ENCODE assay signal across 24 cellular contexts in the genomic region with DNA sequence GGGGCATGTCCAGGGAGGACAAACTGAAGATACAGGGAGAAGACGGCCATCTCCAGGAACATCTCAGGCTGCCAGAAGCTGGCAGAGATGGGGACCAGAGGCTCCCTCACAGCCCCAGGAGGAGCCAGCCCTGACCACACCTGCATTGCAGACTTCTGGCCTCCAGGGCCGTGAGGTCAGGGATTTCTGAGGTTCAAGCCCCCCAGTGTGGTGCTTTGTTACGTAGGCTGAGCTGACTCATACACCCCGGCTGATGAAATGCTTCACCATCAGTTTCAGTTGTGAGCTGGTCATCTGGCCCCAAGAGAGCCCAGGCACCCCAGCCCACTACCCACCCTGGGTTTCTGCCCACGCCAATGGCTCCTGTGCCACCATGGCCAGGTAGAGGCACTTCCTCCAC.
DNase-seq lines count a peak whose midpoint lies in the region; ATAC-seq, FAIRE-seq and TF ChIP-seq lines count a peak whose summit lies in the region.
"Had no signal": no experiment of that assay in that cellular context is flagged by ENCODE, and none has a peak within 500 bp of the region (broad histone marks: within the 10 kb centered on the region; RNA-seq: fewer than 3 reads in every experiment).

No MANE protein-coding gene starts in this region.

- H3K79me1 ChIP-seq in IMR-90 (ENCODE audit: low read depth in 1 of 2, low read length in 2 of 2): no peaks in the 10 kb centered on the region

- H3K4ac ChIP-seq in IMR-90 (ENCODE audit: low read depth, low read length): no peak overlapping the region

- no peak overlapping the region for H4K8ac ChIP-seq in IMR-90 (ENCODE audit: low read depth in 2 of 2, low read length in 2 of 2)

- TF ChIP-seq EP300 in GM12878 (IDR thresholded peaks at IDR 0.05; ENCODE audit: borderline replicate concordance in 1 of 2, control insufficient read depth in 1 of 2, low read depth in 2 of 2, low read length in 2 of 2): no peak
- TF ChIP-seq EP300 in neural cell (conservative IDR thresholded peaks at IDR 0.05; ENCODE audit: poor library complexity, severe bottlenecking): no peak

- SMC1A ChIA-PET in GM12878 (lab: Charles Lee; ENCODE audit: uncharacterized antibody, unreplicated experiment): interaction anchor here (1.7 kb wide), 1 partner anchor 325 kb away, joined by 4 read pairs; no protein-coding TSS in a partner anchor

- 100% methylated on average over 3 of the region's 5 CpGs; no CpG with 5 or more reads in 1 of the 2 experiments for WGBS in IMR-90 (ENCODE audit: extremely low coverage in 2 of 2, insufficient read length in 1 of 2), 2 experiments
- 58% methylated on average over 5 of the region's 5 CpGs for WGBS in GM12878 (ENCODE audit: insufficient coverage, insufficient replicate concordance, low lambda C conversion rate, missing lambda C conversion rate)

- in situ Hi-C loops in IMR-90 (cut with MboI; ENCODE audit: low sequenced_read_pairs) (loop anchor here (10.0 kb wide), 1 partner anchor 324 kb away; no protein-coding TSS in a partner anchor), GM12878 (cut with MboI) (no loop called here)

- H3K9me2 ChIP-seq in neural cell (ENCODE audit: insufficient read depth, low read length): no peaks in the 10 kb centered on the region

- 0 out of 2 replicates have a peak overlapping the region, but pooled peaks have one; percentile 29 for H3K14ac ChIP-seq in IMR-90 (replicated peaks; ENCODE audit: low read depth, low read length)

- H2BK5ac ChIP-seq in IMR-90 (ENCODE audit: low read depth, low read length, poor library complexity, severe bottlenecking): no peak overlapping the region

- H3F3A ChIP-seq in neural cell (ENCODE audit: insufficient read depth, low read length, poor library complexity, severe bottlenecking): peaks cover 4% of the 10 kb centered on the region

- H3K9ac ChIP-seq in IMR-90 (ENCODE audit: low read depth, low read length) (no peak overlapping the region), GM12878 (ENCODE audit: control insufficient read depth, insufficient read depth, low read length) (no peak overlapping the region), neural cell (ENCODE audit: low read length) (peak overlapping the region; percentile 79)
- H3K9ac ChIP-seq: GM23248, KMS-11 had no signal

- no peaks in the 10 kb centered on the region for H3K27me3 Mint-ChIP-seq in Caco-2 (ENCODE audit: insufficient read depth, unreplicated experiment)

- H2BK15ac ChIP-seq in IMR-90 (ENCODE audit: low read depth, low read length): no peak overlapping the region

- intact Hi-C loops in Caco-2 (cut with micrococcal nuclease; ENCODE audit: unreplicated experiment) (no loop called here), IMR-90 (cut with micrococcal nuclease) (no loop called here), GM12878 (cut with micrococcal nuclease; ENCODE audit: unreplicated experiment) (no loop called here)

- H3K4me1 Mint-ChIP-seq in Caco-2 (ENCODE audit: low read depth, unreplicated experiment): no peaks in the 10 kb centered on the region
- H3K4me1 Mint-ChIP-seq: CD14-positive monocyte had no signal

- no peak overlapping the region for H3K23ac ChIP-seq in IMR-90 (ENCODE audit: low read depth, low read length)

- H4K20me1 ChIP-seq in IMR-90 (ENCODE audit: insufficient read depth, low read length) (no peaks in the 10 kb centered on the region), GM12878 (ENCODE audit: control insufficient read depth, insufficient read depth) (no peaks in the 10 kb centered on the region; the same call in 1 of the 2 replicates), neural cell (ENCODE audit: insufficient read depth) (no peaks in the 10 kb centered on the region)

- H3K18ac ChIP-seq in IMR-90 (ENCODE audit: low read depth, low read length): 0 out of 2 replicates have a peak overlapping the region, but pooled peaks have one; percentile 65

- H3K9me3 ChIP-seq in Caco-2 (peaks cover 10% of the 10 kb centered on the region), IMR-90 (ENCODE audit: control insufficient read depth, insufficient read depth, low read length) (peaks cover 10% of the 10 kb centered on the region), GM12878 (replicated peaks; ENCODE audit: control insufficient read depth, insufficient read depth, low read length) (peaks cover 4% of the 10 kb centered on the region; the same call in 1 of the 3 replicates), neural cell (ENCODE audit: low read length) (no peaks in the 10 kb centered on the region)

- no peak for TF ChIP-seq RAD21 in IMR-90 (IDR thresholded peaks at IDR 0.05; ENCODE audit: low read length)
- no peak for TF ChIP-seq RAD21 in GM12878 (IDR thresholded peaks at IDR 0.05; ENCODE audit: insufficient read depth, low read depth, low read length)
- TF ChIP-seq RAD21 in neural cell (conservative IDR thresholded peaks at IDR 0.05): no peak

- H2AK9ac ChIP-seq in IMR-90 (replicated peaks; ENCODE audit: low read depth, low read length, poor library complexity): no peak overlapping the region

- peaks cover 32% of the 10 kb centered on the region for H3K4me1 ChIP-seq in Caco-2
- peaks cover 13% of the 10 kb centered on the region for H3K4me1 ChIP-seq in IMR-90 (ENCODE audit: control insufficient read depth, insufficient read depth, low read length)
- H3K4me1 ChIP-seq in GM12878 (ENCODE audit: control insufficient read depth, insufficient read depth, low read length): peaks cover 12% of the 10 kb centered on the region

- POLR2A ChIA-PET in Caco-2 (lab: Charles Lee): interaction anchor here (0.6 to 2.6 kb wide), 3 partner anchors 12 to 23 kb away, joined by 3 to 11 read pairs (median 3); no protein-coding TSS in a partner anchor
- POLR2A ChIA-PET in IMR-90 (lab: Charles Lee; ENCODE audit: unreplicated experiment): no interaction called here
- POLR2A ChIA-PET in GM12878 (lab: Charles Lee): interaction anchor here (1.3 kb wide), 1 partner anchor 33 kb away, joined by 3 read pairs; no protein-coding TSS in a partner anchor

- H3K27ac Mint-ChIP-seq in Caco-2 (ENCODE audit: unreplicated experiment): peak overlapping the region; percentile 72

- H3K9me3 Mint-ChIP-seq in Caco-2 (ENCODE audit: unreplicated experiment): peaks cover 9% of the 10 kb centered on the region

- H3K36me3 ChIP-seq in Caco-2 (ENCODE audit: control insufficient read depth, insufficient read depth, low read length) (no peaks in the 10 kb centered on the region), IMR-90 (ENCODE audit: control insufficient read depth, insufficient read depth, low read length) (no peaks in the 10 kb centered on the region), GM12878 (ENCODE audit: control insufficient read depth in 2 of 2, insufficient read depth in 2 of 2, low read length in 1 of 2) (no peaks in the 10 kb centered on the region), neural cell (ENCODE audit: insufficient read depth, low read length) (no peaks in the 10 kb centered on the region)

- dilution Hi-C loops in IMR-90 (cut with HindIII; ENCODE audit: low sequenced_read_pairs, unreplicated experiment): no loop called here

- H3K4me2 ChIP-seq in IMR-90 (ENCODE audit: low read depth, low read length) (no peak overlapping the region), GM12878 (ENCODE audit: control insufficient read depth, insufficient read depth) (no peak overlapping the region), neural cell (ENCODE audit: low read length) (no peak overlapping the region)
- H3K4me2 ChIP-seq: KMS-11 had no signal

- H3K4me3 Mint-ChIP-seq in Caco-2 (ENCODE audit: unreplicated experiment): no peak overlapping the region
- H3K4me3 Mint-ChIP-seq: CD14-positive monocyte had no signal

- no peak for ATAC-seq in IMR-90 (ENCODE audit: low read depth)
- peak; percentile 9; the same call in 1 of the 3 replicates for ATAC-seq in GM12878
- ATAC-seq in HG02973 (IDR thresholded peaks at IDR 0.05; ENCODE audit: unreplicated experiment): no peak

- no peak for TF ChIP-seq CTCF in Caco-2 (IDR thresholded peaks at IDR 0.05; ENCODE audit: insufficient read depth in 1 of 2, low read depth in 1 of 2, low read length in 1 of 2, severe bottlenecking in 1 of 2, unreplicated experiment in 1 of 2)
- TF ChIP-seq CTCF in IMR-90 (conservative IDR thresholded peaks at IDR 0.05; ENCODE audit: low read depth, low read length): no peak
- TF ChIP-seq CTCF in GM12878 (IDR thresholded peaks at IDR 0.05 in 2 of 3, conservative IDR thresholded peaks at IDR 0.05 in 1 of 3; ENCODE audit: control insufficient read depth in 2 of 3, extremely low read depth in 1 of 3, insufficient read depth in 1 of 3, low read depth in 3 of 3, low read length in 3 of 3): no peak
- no peak for TF ChIP-seq CTCF in neural cell (IDR thresholded peaks at IDR 0.05; ENCODE audit: poor library complexity, severe bottlenecking)

- RAD21 ChIA-PET in GM12878 (lab: Charles Lee; ENCODE audit: unreplicated experiment): no interaction called here

- H2BK20ac ChIP-seq in IMR-90 (ENCODE audit: low read depth, low read length): no peak overlapping the region

- DNase-seq in Caco-2: no peak
- DNase-seq in IMR-90: no peak
- no peak for DNase-seq in GM12878 (ENCODE audit: low read depth, low spot score)
- no peak for DNase-seq in T-helper 1 cell
- no peak for DNase-seq in iPS-NIHi11 (ENCODE audit: low spot score)
- no peak for DNase-seq in NK-92 (lab: John Stamatoyannopoulos, UW; ENCODE audit: unreplicated experiment)
- DNase-seq: ACHN, DMS 273 treated with DMSO at 0.1 percent for 48 hours, GF-D8, HCEC 1CT, MV-4-11, NCI-H1417, NCI-H187, NCI-H2107, NCI-H510A, NCI-H748 treated with DMSO at 0.1 percent for 48 hours, OCI-M1, SIG-M5 had no signal

- no peak overlapping the region for H3K56ac ChIP-seq in IMR-90 (ENCODE audit: extremely low read depth, insufficient read depth, low read length)

- CTCF ChIA-PET in Caco-2 (lab: Charles Lee): interaction anchor here (0.7 to 0.8 kb wide), 2 partner anchors 13 to 23 kb away, joined by 3 to 4 read pairs; no protein-coding TSS in a partner anchor
- CTCF ChIA-PET in IMR-90 (lab: Yijun Ruan, JAX): no interaction called here
- CTCF ChIA-PET in GM12878 (lab: Yijun Ruan, JAX): no interaction called here

- H3K79me2 ChIP-seq in GM12878 (ENCODE audit: control insufficient read depth, insufficient read depth, low read length) (no peaks in the 10 kb centered on the region), neural cell (replicated peaks; ENCODE audit: insufficient read depth, low read length) (no peaks in the 10 kb centered on the region)

- no peak overlapping the region; the same call in 1 of the 2 replicates for H2BK120ac ChIP-seq in IMR-90 (ENCODE audit: low read depth, low read length)

- no peaks in the 10 kb centered on the region for H3K27me3 ChIP-seq in Caco-2 (replicated peaks; ENCODE audit: control insufficient read depth, insufficient read depth, low read length)
- peaks cover 10% of the 10 kb centered on the region for H3K27me3 ChIP-seq in IMR-90 (ENCODE audit: control insufficient read depth, insufficient read depth, low read length)
- no peaks in the 10 kb centered on the region for H3K27me3 ChIP-seq in GM12878 (replicated peaks in 1 of 2; ENCODE audit: control insufficient read depth in 2 of 2, insufficient read depth in 2 of 2, low read length in 1 of 2)
- H3K27me3 ChIP-seq in neural cell (ENCODE audit: insufficient read depth, low read depth, low read length): no peaks in the 10 kb centered on the region

- H2AFZ ChIP-seq in IMR-90 (replicated peaks; ENCODE audit: low read length, poor library complexity): no peak overlapping the region
- no peak overlapping the region for H2AFZ ChIP-seq in GM12878 (ENCODE audit: control insufficient read depth, low read depth, low read length)
- no peak overlapping the region for H2AFZ ChIP-seq in neural cell (ENCODE audit: low read depth, low read length)

- TF ChIP-seq POLR2A in IMR-90 (IDR thresholded peaks at IDR 0.05; ENCODE audit: low read depth, low read length) (no peak), GM12878 (IDR thresholded peaks at IDR 0.05; ENCODE audit: low read depth, low read length) (no peak)

- peaks cover 6% of the 10 kb centered on the region for H3K36me3 Mint-ChIP-seq in Caco-2 (ENCODE audit: insufficient read depth, unreplicated experiment)
- H3K36me3 Mint-ChIP-seq: CD14-positive monocyte had no signal

- peak overlapping the region; percentile 78 for H2AK5ac ChIP-seq in IMR-90 (ENCODE audit: low read depth, low read length)

- H3K27ac ChIP-seq in IMR-90 (ENCODE audit: insufficient read depth, low read length) (no peak overlapping the region; the same call in 1 of the 2 replicates), GM12878 (ENCODE audit: control insufficient read depth, insufficient read depth) (no peak overlapping the region), neural cell (ENCODE audit: low read length) (peak overlapping the region; percentile 98)
- H3K27ac ChIP-seq: KMS-11 had no signal

- H4K5ac ChIP-seq in IMR-90 (ENCODE audit: low read depth, low read length): peak overlapping the region; percentile 25; the same call in 1 of the 2 replicates

- H3K4me3 ChIP-seq in Caco-2 (ENCODE audit: low read depth, low read length) (no peak overlapping the region), IMR-90 (ENCODE audit: insufficient read depth, low read depth, low read length) (no peak overlapping the region), GM12878 (no peak overlapping the region), neural cell (ENCODE audit: low read length) (peak overlapping the region; percentile 47)
- H3K4me3 ChIP-seq: GM23248 had no signal

- FAIRE-seq in GM12878 (lab: Jason Lieb, UNC): no peak
- FAIRE-seq: GM19239 had no signal

- no TSS peak for BruUV-seq in Caco-2 (replicated peaks; lab: Mats Ljungman, UMichigan)
- no TSS peak for BruUV-seq in IMR-90 (replicated peaks; lab: Mats Ljungman, UMichigan)
- BruUV-seq in GM12878 (replicated peaks; lab: Mats Ljungman, UMichigan): no TSS peak

- H4K91ac ChIP-seq in IMR-90 (ENCODE audit: insufficient read depth, low read depth, low read length): peak overlapping the region; percentile 54

- no peaks in the 10 kb centered on the region for H3K9me1 ChIP-seq in IMR-90 (ENCODE audit: insufficient read depth, low read length)
